9 cellular contexts compared by ENCODE assay signal in the genomic region with DNA sequence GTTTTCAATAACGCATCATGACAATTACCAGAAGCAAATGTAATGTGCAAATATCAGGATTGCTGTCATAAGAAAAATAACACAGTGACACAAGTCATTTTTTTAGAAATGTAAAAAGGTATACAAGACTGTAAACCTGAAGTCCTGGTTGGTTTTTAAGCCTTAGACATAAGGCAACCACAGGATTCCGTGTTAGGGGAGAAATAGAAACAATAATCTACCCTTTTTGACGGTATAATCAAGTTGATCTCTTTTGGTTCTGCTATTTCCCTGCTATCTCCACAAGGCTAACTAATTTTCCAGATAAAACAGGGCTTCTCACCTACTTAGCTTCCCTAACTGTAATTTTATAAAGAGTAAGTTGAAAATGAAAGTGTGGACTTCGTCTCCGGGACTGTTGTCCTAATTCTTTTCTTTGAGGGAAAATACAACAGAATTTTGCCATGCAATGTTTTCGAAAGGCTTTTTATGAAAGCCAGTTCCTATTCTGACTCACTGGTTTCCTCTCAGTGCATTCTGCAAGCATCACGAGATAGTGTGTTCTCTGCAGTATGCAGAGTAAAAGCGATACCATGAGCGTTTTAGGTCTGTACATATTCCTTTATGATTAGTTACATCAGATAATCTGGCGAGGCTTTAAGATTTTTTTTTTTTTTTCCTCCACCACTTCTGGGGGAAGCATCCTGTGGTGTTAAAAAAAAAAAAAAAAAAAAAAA.
DNase-seq lines count a peak whose midpoint lies in the region; ATAC-seq, FAIRE-seq and TF ChIP-seq lines count a peak whose summit lies in the region.
"Had no signal": no experiment of that assay in that cellular context is flagged by ENCODE, and none has a peak within 500 bp of the region (broad histone marks: within the 10 kb centered on the region; RNA-seq: fewer than 3 reads in every experiment).

No MANE protein-coding gene starts in this region.

- no peaks in the 10 kb centered on the region for H3K79me2 ChIP-seq in ACC112 (ENCODE audit: control insufficient read depth, insufficient read depth, low read length, unreplicated experiment)

- H3K27me3 ChIP-seq in ACC112 (ENCODE audit: insufficient read depth, low read length) = peaks cover 81% of the 10 kb centered on the region

- H3K27ac ChIP-seq in ACC112 (ENCODE audit: low read depth, low read length) (0 out of 2 replicates have a peak overlapping the region, but pooled peaks have one; percentile 39), caudate nucleus (ENCODE audit: low read depth, low read length) (no peak overlapping the region)

- H3K4me3 ChIP-seq in ACC112 (ENCODE audit: low read depth, low read length) (peak overlapping the region; percentile 71), choroid plexus epithelial cell (ENCODE audit: low read depth, low read length) (no peak overlapping the region)

- FAIRE-seq in GM19239 (lab: Jason Lieb, UNC) = peak; percentile 75
- FAIRE-seq: colon had no signal

- H3K4me1 ChIP-seq in ACC112 (ENCODE audit: control insufficient read depth, insufficient read depth, low read length, unreplicated experiment) = no peaks in the 10 kb centered on the region

- peak overlapping the region; percentile 72 for H2AFZ ChIP-seq in ACC112 (ENCODE audit: low read length, unreplicated experiment)

- ATAC-seq in HG03558 (IDR thresholded peaks at IDR 0.05; ENCODE audit: extremely low read depth, unreplicated experiment) = peak; percentile 80

- no peaks in the 10 kb centered on the region for H3K36me3 ChIP-seq in ACC112 (ENCODE audit: insufficient read depth, low read length)

- no peak for TF ChIP-seq CTCF in choroid plexus epithelial cell (conservative IDR thresholded peaks at IDR 0.05; ENCODE audit: low read depth, low read length)

- DNase-seq in GM19239 (ENCODE audit: insufficient read length, low spot score) = peak; percentile 4
- peak; percentile 2 for DNase-seq in choroid plexus epithelial cell (ENCODE audit: low read depth)
- DNase-seq in caudate nucleus (lab: John Stamatoyannopoulos, UW) = no peak
- DNase-seq in HUDEP-2 (lab: John Stamatoyannopoulos, UW; ENCODE audit: unreplicated experiment in 76 of 76) = no peak
- no peak for DNase-seq in NCI-H526 (lab: John Stamatoyannopoulos, UW)
- no peak for DNase-seq in NCI-H1048 (lab: John Stamatoyannopoulos, UW)

Comparison
In these comparisons a context has a peak if more than half of its experiments do, and no peak if none do; other contexts are left out.
1. DNase-seq: peak in GM19239 (single experiment) and choroid plexus epithelial cell (single experiment); none in caudate nucleus (0 of 61), HUDEP-2 (0 of 76), NCI-H526 (0 of 2) and NCI-H1048 (single experiment).